ENCODE assay signal across 22 cellular contexts in genomic region chr5:136084698-136085097, GRCh38. TPM values are rescaled to one million over a fixed set of nuclear protein-coding genes. Genes with fewer than 3 reads are reported as not detected.
DNase-seq lines count a peak whose midpoint lies in the region; ATAC-seq and TF ChIP-seq lines count a peak whose summit lies in the region.
"Had no signal": no experiment of that assay in that cellular context is flagged by ENCODE, and none has a peak within 500 bp of the region (broad histone marks: within the 10 kb centered on the region; RNA-seq: fewer than 3 reads in every experiment).

No MANE protein-coding gene starts in this region.

- 42 to 65% (median 44%) methylated on average over 1 of the region's 1 CpG for WGBS in stomach, 5 donors

- H3K27ac ChIP-seq in left ventricle myocardium inferior (replicated peaks) (no peak overlapping the region), stomach (peak overlapping the region in 1 of 5 donors; percentile 28)
- H3K27ac ChIP-seq: cardiac muscle cell, RWPE1 had no signal

- peaks cover 0 to 5% (median 0%) of the 10 kb centered on the region in 7 donors for H3K9me3 Mint-ChIP-seq in CD14-positive monocyte
- H3K9me3 Mint-ChIP-seq: activated naive CD4-positive, alpha-beta T cell treated with anti-CD3 and anti-CD28 coated beads for 36 hours; CD8-positive, alpha-beta memory T cell; HFFc6; nephron progenitor cell; T-helper 2 cell treated with Interferon-gamma antibody and Interleukin-4, amounts not matched to agents 5 μg/mL and 100 μg/mL, for 36 hours had no signal

- no peak for TF ChIP-seq CTCF in left ventricle myocardium inferior (IDR thresholded peaks at IDR 0.05; ENCODE audit: borderline replicate concordance)
- TF ChIP-seq CTCF in stomach (IDR thresholded peaks at IDR 0.05): no peak
- no peak for TF ChIP-seq CTCF in omental fat pad (IDR thresholded peaks at IDR 0.05)
- no peak for TF ChIP-seq CTCF in CD14-positive monocyte (IDR thresholded peaks at IDR 0.05)

- H3K4me3 ChIP-seq in left ventricle myocardium inferior (no peak overlapping the region), stomach (no peak overlapping the region)
- H3K4me3 ChIP-seq: cardiac muscle cell, mucosa of descending colon had no signal

- no peak for TF ChIP-seq POLR2A in stomach (IDR thresholded peaks at IDR 0.05)

- H3K4me3 Mint-ChIP-seq in CD14-positive monocyte: no peak overlapping the region
- H3K4me3 Mint-ChIP-seq: activated naive CD4-positive, alpha-beta T cell treated with anti-CD3 and anti-CD28 coated beads for 36 hours; CD8-positive, alpha-beta memory T cell; HFFc6; nephron progenitor cell; T-helper 2 cell treated with Interferon-gamma antibody and Interleukin-4, amounts not matched to agents 5 μg/mL and 100 μg/mL, for 36 hours had no signal

- H3K4me1 ChIP-seq in left ventricle myocardium inferior (peaks cover 81% of the 10 kb centered on the region), stomach (peaks cover 15 to 47% (median 25%) of the 10 kb centered on the region in 4 donors)

- H3K36me3 Mint-ChIP-seq in CD14-positive monocyte: no peaks in the 10 kb centered on the region
- H3K36me3 Mint-ChIP-seq: CD8-positive, alpha-beta memory T cell had no signal

- TF ChIP-seq EP300 in stomach (IDR thresholded peaks at IDR 0.05): no peak

- ATAC-seq in omental fat pad (ENCODE audit: low FRiP score): no peak
- ATAC-seq: mucosa of descending colon, SK-N-SH treated with all-trans-retinoic acid at 6 μM for 48 hours had no signal

- H3K9me3 ChIP-seq in left ventricle myocardium inferior (replicated peaks) (no peaks in the 10 kb centered on the region), stomach (no peaks in the 10 kb centered on the region)
- H3K9me3 ChIP-seq: mucosa of descending colon had no signal

- peaks cover 10 to 26% (median 10%) of the 10 kb centered on the region in 3 donors for H3K27me3 Mint-ChIP-seq in CD14-positive monocyte (ENCODE audit: low read depth in 3 of 3)

- peak; percentile 15 for DNase-seq in NCI-H1105 treated with DMSO at 0.1 percent for 48 hours (lab: John Stamatoyannopoulos, UW)
- no peak for DNase-seq in NCI-H1105 (lab: John Stamatoyannopoulos, UW)
- peak; percentile 65 for DNase-seq in NCI-H446 treated with DMSO at 0.1 percent for 48 hours (lab: John Stamatoyannopoulos, UW)
- DNase-seq in left ventricle myocardium inferior: peak; percentile 69
- DNase-seq in stomach: peak; percentile 81
- DNase-seq in omental fat pad (ENCODE audit: low spot score): no peak
- DNase-seq in CD14-positive monocyte (ENCODE audit: low spot score): no peak
- no peak for DNase-seq in T-helper 2 cell
- DNase-seq: activated naive CD4-positive, alpha-beta T cell treated with anti-CD3 and anti-CD28 coated beads for 36 hours; AML-193; CD8-positive, alpha-beta memory T cell; GF-D8; head of caudate nucleus; HFFc6; NCI-H1417 treated with DMSO at 0.1 percent for 48 hours; nephron progenitor cell; stimulated activated CD8-positive, alpha-beta memory T cell treated with anti-CD3 and anti-CD28 coated beads, Interleukin-4, amount 100 ng/mL, for 48 hours had no signal

- peaks cover 9% of the 10 kb centered on the region for H3K4me1 Mint-ChIP-seq in CD14-positive monocyte

- H3K36me3 ChIP-seq in left ventricle myocardium inferior: no peaks in the 10 kb centered on the region
- H3K36me3 ChIP-seq in stomach: no peaks in the 10 kb centered on the region
- H3K36me3 ChIP-seq: cardiac muscle cell had no signal

- intact Hi-C loops in left ventricle myocardium inferior (cut with micrococcal nuclease): loop anchor here (5.0 to 10.0 kb wide), 3 partner anchors 50 to 137 kb away; no protein-coding TSS in a partner anchor
- intact Hi-C loops in stomach (cut with DNase I; ENCODE audit: low total_unique reads): no loop called here
- intact Hi-C loops in CD14-positive monocyte (cut with micrococcal nuclease): loop anchor here (5.0 to 10.0 kb wide), 4 partner anchors 107 to 197 kb away; no protein-coding TSS in a partner anchor

- no peak overlapping the region for H3K27ac Mint-ChIP-seq in CD14-positive monocyte
- H3K27ac Mint-ChIP-seq: activated naive CD4-positive, alpha-beta T cell treated with anti-CD3 and anti-CD28 coated beads for 36 hours; CD8-positive, alpha-beta memory T cell; HFFc6; nephron progenitor cell; T-helper 2 cell treated with Interferon-gamma antibody and Interleukin-4, amounts not matched to agents 5 μg/mL and 100 μg/mL, for 36 hours had no signal

- no peaks in the 10 kb centered on the region for H3K27me3 ChIP-seq in left ventricle myocardium inferior (ENCODE audit: low read depth)
- H3K27me3 ChIP-seq in stomach: peaks cover 0 to 1% (median 0%) of the 10 kb centered on the region in 3 donors

RNA-seq across cellular contexts. Expression of gene SMAD5, which starts 47.9 kb away (rescaled TPM):
- 34.8 TPM for total RNA-seq in left ventricle myocardium inferior
- 100 to 1,000 TPM in 1 of 5 donors, 10 to 100 TPM in 4; 18.8 to 220 (median 61.4) TPM for total RNA-seq in stomach
- polyA plus RNA-seq in stomach: 10 to 100 TPM in 2 of 3 donors, 1 to 10 TPM in 1; 6.8 to 10.8 (median 10.5) TPM
- total RNA-seq in omental fat pad: 10 to 100 TPM; 36.9 to 64.9 (median 43.1) TPM
- polyA plus RNA-seq in CD14-positive monocyte: 10 to 100 TPM; 17.3 to 19.2 TPM

RNA-seq across cellular contexts. Expression of gene TGFBI, which starts 55.9 kb away (rescaled TPM):
- 43.4 TPM for total RNA-seq in left ventricle myocardium inferior
- 100 to 1,000 TPM in 1 of 5 donors, 10 to 100 TPM in 4; 24.5 to 180 (median 70.1) TPM for total RNA-seq in stomach
- polyA plus RNA-seq in stomach: 100 to 1,000 TPM in 1 of 3 donors, 10 to 100 TPM in 2; 43.5 to 116 (median 54.4) TPM
- 100 to 1,000 TPM; 117 to 338 (median 180) TPM for total RNA-seq in omental fat pad
- 100 to 1,000 TPM; 480 to 653 TPM for polyA plus RNA-seq in CD14-positive monocyte
- total RNA-seq: activated naive CD4-positive, alpha-beta T cell treated with anti-CD3 and anti-CD28 coated beads for 36 hours had no signal

Comparison
In these comparisons a context has a peak if more than half of its experiments do, and no peak if none do; other contexts are left out.
1. DNase-seq: peak in NCI-H1105 treated with DMSO at 0.1 percent for 48 hours (single experiment), NCI-H446 treated with DMSO at 0.1 percent for 48 hours (single experiment), left ventricle myocardium inferior (single experiment) and stomach (single experiment); none in NCI-H1105 (single experiment), omental fat pad (single experiment), CD14-positive monocyte (single experiment) and T-helper 2 cell (0 of 5).